In genomic region chr2:45992021-45992745, GRCh38 we compare ENCODE assay signal across 8 cellular contexts.
DNase-seq lines count a peak whose midpoint lies in the region; ATAC-seq and TF ChIP-seq lines count a peak whose summit lies in the region.

No MANE protein-coding gene starts in this region.

- no peaks in the 10 kb centered on the region for H3K79me2 ChIP-seq in trophoblast cell (ENCODE audit: control insufficient read depth, insufficient read depth, low read length, poor library complexity)

- H3K4me1 ChIP-seq in psoas muscle (peaks cover 4% of the 10 kb centered on the region), trophoblast cell (ENCODE audit: control insufficient read depth in 1 of 2, insufficient read depth in 2 of 2, low read length in 2 of 2) (peaks cover 0 to 3% of the 10 kb centered on the region in 2 experiments)

- no peak overlapping the region for H3K4me3 ChIP-seq in fibroblast of pulmonary artery (replicated peaks; ENCODE audit: low read depth, low read length)
- no peak overlapping the region for H3K4me3 ChIP-seq in psoas muscle
- no peak overlapping the region for H3K4me3 ChIP-seq in trophoblast cell (ENCODE audit: low read depth, low read length)

- TF ChIP-seq CTCF in fibroblast of pulmonary artery (IDR thresholded peaks at IDR 0.05; ENCODE audit: low read length, missing control alignments), result no peak
- no peak for TF ChIP-seq CTCF in psoas muscle (IDR thresholded peaks at IDR 0.05)

- H3K27me3 ChIP-seq in psoas muscle (ENCODE audit: insufficient read depth in 3 of 3, low read length in 2 of 3) (no peaks in the 10 kb centered on the region), trophoblast cell (ENCODE audit: insufficient read depth, low read length) (no peaks in the 10 kb centered on the region)

- no peaks in the 10 kb centered on the region for H3K79me1 ChIP-seq in trophoblast cell (ENCODE audit: low read length)

- H3K27ac ChIP-seq in psoas muscle (no peak overlapping the region), trophoblast cell (ENCODE audit: low read depth, low read length) (no peak overlapping the region)

- H4K8ac ChIP-seq in trophoblast cell (ENCODE audit: low read depth, low read length), result no peak overlapping the region

- no peak overlapping the region for H2BK12ac ChIP-seq in trophoblast cell (ENCODE audit: low read length)

- no peak overlapping the region for H4K91ac ChIP-seq in trophoblast cell (ENCODE audit: low read depth, low read length)

- no peak overlapping the region for H2AK5ac ChIP-seq in trophoblast cell (ENCODE audit: low read length)

- no peak overlapping the region for H3K23ac ChIP-seq in trophoblast cell (ENCODE audit: low read length)

- no peak overlapping the region for H2BK120ac ChIP-seq in trophoblast cell (ENCODE audit: insufficient read depth, low read length, poor library complexity)

- H3K9me3 ChIP-seq in psoas muscle, result no peaks in the 10 kb centered on the region
- H3K9me3 ChIP-seq in trophoblast cell (ENCODE audit: insufficient read depth, low read depth, low read length), result no peaks in the 10 kb centered on the region

- H3K14ac ChIP-seq in trophoblast cell (ENCODE audit: low read length), result no peak overlapping the region

- intact Hi-C loops in psoas muscle (cut with DNase I), result loop anchor here (2.0 to 5.0 kb wide), 2 partner anchors 370 to 469 kb away; no protein-coding TSS in a partner anchor

- DNase-seq in Daoy (ENCODE audit: low read depth) (peak; percentile 87), NCI-H774 (lab: John Stamatoyannopoulos, UW) (peak; percentile 33), fibroblast of pulmonary artery (ENCODE audit: low read depth) (peak; percentile 73), psoas muscle (peak; percentile 78 to 83), NCI-H2227 treated with DMSO at 0.1 percent for 48 hours (lab: John Stamatoyannopoulos, UW) (no peak), globus pallidus (ENCODE audit: low spot score) (no peak), trophoblast cell (no peak), UCSD-AML1 (lab: John Stamatoyannopoulos, UW; ENCODE audit: unreplicated experiment) (no peak)

- H3K4me2 ChIP-seq in trophoblast cell (ENCODE audit: low read length), result no peak overlapping the region

- no peak overlapping the region for H3K18ac ChIP-seq in trophoblast cell (ENCODE audit: low read length)

- WGBS in psoas muscle, 3 donors, result 47 to 76% (median 56%) methylated on average over 11 of the region's 11 CpGs
- no CpG with 5 or more reads among the region's 11 CpGs for WGBS in trophoblast cell (ENCODE audit: extremely low coverage, insufficient coverage, insufficient read length)

- no peak overlapping the region for H2BK5ac ChIP-seq in trophoblast cell (ENCODE audit: low read depth, low read length, poor library complexity)

- H4K12ac ChIP-seq in trophoblast cell (ENCODE audit: low read depth, low read length), result no peak overlapping the region

- H3K4ac ChIP-seq in trophoblast cell (ENCODE audit: low read depth, low read length), result no peak overlapping the region

- no peak overlapping the region for H3K9ac ChIP-seq in trophoblast cell (ENCODE audit: low read length)

- H2AFZ ChIP-seq in trophoblast cell (ENCODE audit: insufficient read depth, low read length, poor library complexity), result no peak overlapping the region

- peaks cover 0 to 4% of the 10 kb centered on the region in 2 donors for H3K36me3 ChIP-seq in psoas muscle (ENCODE audit: insufficient read depth in 1 of 2, low read depth in 1 of 2)
- H3K36me3 ChIP-seq in trophoblast cell (ENCODE audit: control insufficient read depth in 1 of 2, insufficient read depth in 2 of 2, low read length in 2 of 2), result no peaks in the 10 kb centered on the region

- ATAC-seq in psoas muscle, result peak; percentile 39 to 79 (median 68)

Comparison
In these comparisons a context has a peak if more than half of its experiments do, and no peak if none do; other contexts are left out.
1. DNase-seq: peak in Daoy (single experiment), NCI-H774 (single experiment), fibroblast of pulmonary artery (single experiment) and psoas muscle (2 of 2); none in NCI-H2227 treated with DMSO at 0.1 percent for 48 hours (single experiment), globus pallidus (single experiment), trophoblast cell (0 of 2) and UCSD-AML1 (single experiment).